Comparison of ENCODE assay signal across 9 cellular contexts in the genomic region with DNA sequence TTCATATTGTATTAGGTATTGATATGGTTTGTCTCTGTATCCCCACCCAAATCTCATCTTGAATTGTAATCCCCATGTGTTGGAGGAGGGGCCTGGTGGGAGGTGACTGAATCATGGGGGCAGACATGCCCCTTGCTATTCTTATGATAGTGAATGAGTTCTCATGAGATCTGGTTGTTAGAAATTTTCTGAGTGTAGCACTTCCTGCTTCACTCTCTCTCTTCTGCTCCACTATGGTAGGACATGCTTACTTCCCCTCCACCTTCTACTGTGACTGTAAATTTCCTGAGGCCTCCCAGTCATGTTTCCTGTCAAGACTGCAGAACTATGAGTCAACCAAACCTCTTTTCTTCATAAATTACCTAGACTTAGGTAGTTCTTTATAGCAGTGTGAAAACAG.
A peak's percentile ranks its signal among the peaks of the same experiment; 100 is the strongest.
DNase-seq lines count a peak whose midpoint lies in the region; ATAC-seq and TF ChIP-seq lines count a peak whose summit lies in the region.
"Had no signal": no experiment of that assay in that cellular context is flagged by ENCODE, and none has a peak within 500 bp of the region (broad histone marks: within the 10 kb centered on the region; RNA-seq: fewer than 3 reads in every experiment).

No MANE protein-coding gene starts in this region.

- no peaks in the 10 kb centered on the region for H3K9me3 Mint-ChIP-seq in T-cell

- in situ Hi-C loops in HAP-1 (cut with MboI; ENCODE audit: low sequenced_read_pairs), result no loop called here

- peak overlapping the region; percentile 74 to 79 for H3K27ac Mint-ChIP-seq in T-cell

- ATAC-seq in T-cell (replicated peaks in 1 of 4), result peak; percentile 90 to 100 (median 98)
- ATAC-seq: K562 had no signal

- H3K4me3 ChIP-seq in choroid plexus epithelial cell (ENCODE audit: low read depth, low read length) (no peak overlapping the region), HAP-1 (no peak overlapping the region)
- H3K4me3 ChIP-seq: K562 had no signal

- no peaks in the 10 kb centered on the region for H3K36me3 Mint-ChIP-seq in T-cell

- no peaks in the 10 kb centered on the region for H3K36me3 ChIP-seq in HAP-1 (replicated peaks)

- no peaks in the 10 kb centered on the region for H3K4me1 ChIP-seq in HAP-1

- H3K4me1 Mint-ChIP-seq in T-cell, result peaks cover 18 to 23% (median 19%) of the 10 kb centered on the region in 3 donors

- H3K9me3 ChIP-seq in HAP-1, result no peaks in the 10 kb centered on the region

- TF ChIP-seq POLR2A in erythroblast (IDR thresholded peaks at IDR 0.05; ENCODE audit: low read length), result no peak

- no peak overlapping the region for H3K4me3 Mint-ChIP-seq in T-cell

- no peak for TF ChIP-seq CTCF in choroid plexus epithelial cell (conservative IDR thresholded peaks at IDR 0.05; ENCODE audit: low read depth, low read length)

- CTCF ChIA-PET in T-cell (lab: Charles Lee), result interaction anchor here in 1 of 2 donors (0.5 kb wide), 1 partner anchor 291 kb away, joined by 3 read pairs; no protein-coding TSS in a partner anchor

- H3K27me3 ChIP-seq in HAP-1 (ENCODE audit: low read depth), result peaks cover 11% of the 10 kb centered on the region; the same call in 1 of the 2 replicates

- POLR2A ChIA-PET in T-cell (lab: Charles Lee), result interaction anchor here in 1 of 2 donors (0.6 kb wide), 1 partner anchor 81 kb away, joined by 3 read pairs; no protein-coding TSS in a partner anchor

- DNase-seq in activated naive CD4-positive, alpha-beta T cell treated with Interleukin-2 at 50 U/mL for 16 hours, result peak; percentile 39
- no peak for DNase-seq in activated naive CD4-positive, alpha-beta T cell (lab: John Stamatoyannopoulos, UW)
- DNase-seq in T-cell, result peak in 3 of 34 experiments; percentile 1 to 4 (median 1)
- peak; percentile 14 for DNase-seq in choroid plexus epithelial cell (ENCODE audit: low read depth)
- no peak for DNase-seq in erythroblast (lab: John Stamatoyannopoulos, UW)
- DNase-seq in OCI-M1 (lab: John Stamatoyannopoulos, UW), result no peak
- no peak for DNase-seq in HAP-1 (ENCODE audit: low spot score in 2 of 2)
- no peak for DNase-seq in NCI-H69 (lab: John Stamatoyannopoulos, UW)

- no peaks in the 10 kb centered on the region for H3K27me3 Mint-ChIP-seq in T-cell

Comparison
In these comparisons a context has a peak if more than half of its experiments do, and no peak if none do; other contexts are left out.
1. DNase-seq: peak in activated naive CD4-positive, alpha-beta T cell treated with Interleukin-2 at 50 U/mL for 16 hours (single experiment) and choroid plexus epithelial cell (single experiment); none in activated naive CD4-positive, alpha-beta T cell (0 of 4), erythroblast (0 of 2), OCI-M1 (single experiment), HAP-1 (0 of 2) and NCI-H69 (single experiment).